ENCODE assay signal across 10 cellular contexts in the genomic region with DNA sequence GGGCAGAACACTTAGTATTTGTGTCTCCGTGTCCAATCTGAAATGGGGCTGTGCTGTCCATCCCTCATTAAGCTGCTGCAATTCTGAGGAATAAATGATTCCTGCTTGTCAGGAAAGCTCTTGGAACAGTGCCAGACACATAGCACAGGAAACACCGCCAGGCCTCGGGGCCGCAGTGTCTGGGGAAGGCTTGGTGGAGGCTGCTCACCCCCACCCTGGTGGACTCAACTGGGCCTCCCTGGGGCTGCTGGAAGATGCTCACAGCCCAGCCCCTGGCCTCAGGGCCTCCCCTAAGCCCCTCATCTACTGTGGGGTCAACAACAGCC. TPM values are rescaled to one million over a fixed set of nuclear protein-coding genes. Genes with fewer than 3 reads are reported as not detected.
A peak's percentile ranks its signal among the peaks of the same experiment; 100 is the strongest.
DNase-seq lines count a peak whose midpoint lies in the region; ATAC-seq and TF ChIP-seq lines count a peak whose summit lies in the region.
"Had no signal": no experiment of that assay in that cellular context is flagged by ENCODE, and none has a peak within 500 bp of the region (broad histone marks: within the 10 kb centered on the region; RNA-seq: fewer than 3 reads in every experiment).

No MANE protein-coding gene starts in this region.

- DNase-seq in DMS153 treated with DMSO at 0.1 percent for 48 hours (lab: John Stamatoyannopoulos, UW; ENCODE audit: unreplicated experiment) (peak; percentile 22), NCI-H2227 treated with DMSO at 0.1 percent for 48 hours (lab: John Stamatoyannopoulos, UW) (peak; percentile 50), cerebellar cortex (ENCODE audit: low spot score) (peak; percentile 14), lung microvascular endothelial cell (ENCODE audit: low read depth in 2 of 2) (peak; percentile 64 to 69), smooth muscle cell (lab: John Stamatoyannopoulos, UW; ENCODE audit: unreplicated experiment) (no peak), HuH-7 (ENCODE audit: low spot score) (no peak), lower leg skin (ENCODE audit: low spot score in 2 of 2) (no peak)
- DNase-seq: activated naive CD8-positive, alpha-beta T cell treated with anti-CD3 and anti-CD28 coated beads for 36 hours; EL had no signal

- ATAC-seq in HG02642 (IDR thresholded peaks at IDR 0.05; ENCODE audit: poor library complexity, unreplicated experiment): no peak

- H4K20me1 ChIP-seq in smooth muscle cell (ENCODE audit: low read depth): no peaks in the 10 kb centered on the region

- H3K4me1 ChIP-seq in smooth muscle cell (ENCODE audit: low read depth): no peaks in the 10 kb centered on the region

- no peak overlapping the region for H3K9ac ChIP-seq in smooth muscle cell (ENCODE audit: low read depth)

- no peaks in the 10 kb centered on the region for H3K79me2 ChIP-seq in smooth muscle cell (ENCODE audit: low read depth)

- intact Hi-C loops in lower leg skin (cut with DNase I; ENCODE audit: low total_unique reads): no loop called here

- no peaks in the 10 kb centered on the region for H3F3A ChIP-seq in smooth muscle cell (ENCODE audit: low read depth)

- no peak overlapping the region for H2AFZ ChIP-seq in smooth muscle cell (ENCODE audit: low read depth)

- WGBS in smooth muscle cell (ENCODE audit: low lambda C conversion rate): 38% methylated on average over 4 of the region's 4 CpGs
- 45 to 64% methylated on average over 4 of the region's 4 CpGs for WGBS in lower leg skin, 2 donors

- no peaks in the 10 kb centered on the region for H3K27me3 ChIP-seq in smooth muscle cell (ENCODE audit: low read depth)

- no peak overlapping the region for H3K27ac ChIP-seq in smooth muscle cell (ENCODE audit: low read depth)

- TF ChIP-seq POLR2A in lower leg skin (IDR thresholded peaks at IDR 0.05): no peak

- H3K4me3 ChIP-seq in smooth muscle cell: no peak overlapping the region
- no peak overlapping the region for H3K4me3 ChIP-seq in lower leg skin (ENCODE audit: low read depth, poor library complexity, severe bottlenecking)

- no peak overlapping the region for H3K4me2 ChIP-seq in smooth muscle cell

- TF ChIP-seq CTCF in smooth muscle cell (IDR thresholded peaks at IDR 0.05; ENCODE audit: borderline replicate concordance, insufficient read depth, poor library complexity, severe bottlenecking) (no peak), lower leg skin (IDR thresholded peaks at IDR 0.05) (no peak)

- H3K9me3 ChIP-seq in smooth muscle cell (replicated peaks; ENCODE audit: low read depth): no peaks in the 10 kb centered on the region

- no peaks in the 10 kb centered on the region for H3K36me3 ChIP-seq in smooth muscle cell (ENCODE audit: low read depth)

RNA-seq across cellular contexts. Expression of gene SAMD8, which starts 40.3 kb away (rescaled TPM):
- total RNA-seq in lung microvascular endothelial cell (19.6 and 25.8 TPM in 2 replicates), smooth muscle cell (30.1 and 35.4 TPM in 2 replicates), lower leg skin (10 to 100 TPM; 17.4 to 26.4 (median 23.2) TPM)
- 7.4 and 9.7 TPM in 2 replicates for polyA plus RNA-seq in smooth muscle cell

Comparison
In these comparisons a context has a peak if more than half of its experiments do, and no peak if none do; other contexts are left out.
1. DNase-seq: peak in DMS153 treated with DMSO at 0.1 percent for 48 hours (single experiment), NCI-H2227 treated with DMSO at 0.1 percent for 48 hours (single experiment), cerebellar cortex (single experiment) and lung microvascular endothelial cell (2 of 2); none in smooth muscle cell (single experiment), HuH-7 (single experiment) and lower leg skin (0 of 2).